ENCODE assay signal across 23 cellular contexts in the genomic region with DNA sequence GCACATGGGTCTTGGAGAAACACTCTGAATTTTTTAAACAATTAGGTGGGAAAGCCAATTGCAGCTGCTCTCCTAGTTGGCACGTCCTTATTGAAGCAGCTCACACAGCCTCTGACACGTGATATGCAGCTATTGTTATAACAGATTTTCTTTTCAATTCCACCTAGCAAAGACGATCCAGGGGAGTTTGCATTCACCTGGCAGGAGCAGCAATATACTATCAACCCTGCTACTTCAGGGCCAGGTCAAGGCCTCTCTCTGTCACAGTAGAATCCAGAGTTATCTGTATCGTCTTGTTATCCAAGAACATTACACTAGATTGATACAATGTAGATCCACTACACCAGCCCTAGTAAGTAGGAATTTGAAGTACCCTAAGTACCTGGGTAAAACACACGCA. TPM values are rescaled to one million over a fixed set of nuclear protein-coding genes. Genes with fewer than 3 reads are reported as not detected.
A peak's percentile ranks its signal among the peaks of the same experiment; 100 is the strongest.
DNase-seq lines count a peak whose midpoint lies in the region; TF ChIP-seq lines count a peak whose summit lies in the region.
"Had no signal": no experiment of that assay in that cellular context is flagged by ENCODE, and none has a peak within 500 bp of the region (broad histone marks: within the 10 kb centered on the region; RNA-seq: fewer than 3 reads in every experiment).

No MANE protein-coding gene starts in this region.

- no peaks in the 10 kb centered on the region for H3K9me3 ChIP-seq in HEK293 (ENCODE audit: control insufficient read depth, insufficient read depth, low read depth, low read length)
- H3K9me3 ChIP-seq: BLaER1, Caco-2 had no signal

- H3K36me3 ChIP-seq in HEK293 (ENCODE audit: control insufficient read depth in 2 of 2, insufficient read depth in 1 of 2, low read length in 2 of 2): no peaks in the 10 kb centered on the region
- H3K36me3 ChIP-seq: BLaER1 had no signal

- no peaks in the 10 kb centered on the region for H3K4me1 ChIP-seq in HEK293 (ENCODE audit: control insufficient read depth, insufficient read depth, low read length)

- no peak overlapping the region for H3K27ac ChIP-seq in HEK293 (ENCODE audit: extremely low read depth, low read depth, low read length)
- H3K27ac ChIP-seq: 22Rv1, BLaER1, C4-2B, GM23248 had no signal

- peak; percentile 3 for DNase-seq in NCI-H1105 treated with DMSO at 0.1 percent for 48 hours (lab: John Stamatoyannopoulos, UW)
- DNase-seq in NCI-H1105 (lab: John Stamatoyannopoulos, UW): no peak
- DNase-seq in NCI-H748 (lab: John Stamatoyannopoulos, UW; ENCODE audit: unreplicated experiment): peak; percentile 20
- no peak for DNase-seq in NCI-H748 treated with DMSO at 0.1 percent for 48 hours (lab: John Stamatoyannopoulos, UW)
- peak; percentile 10 for DNase-seq in NCI-H345 treated with DMSO at 0.1 percent for 48 hours (lab: John Stamatoyannopoulos, UW; ENCODE audit: unreplicated experiment)
- DNase-seq in effector CD4-positive, alpha-beta T cell: no peak
- DNase-seq in G401 (ENCODE audit: low spot score): no peak
- DNase-seq: Caco-2; CD4-positive, CD25-positive, alpha-beta regulatory T cell; CD8-positive, alpha-beta T cell; DMS153; DND-41; GDM1; GM23248; HCEC 1CT had no signal

- CTCF ChIA-PET in HEK293 (lab: Yijun Ruan, JAX): interaction anchor here (0.6 kb wide), 2 partner anchors 8 to 10 kb away, joined by 3 read pairs; a partner anchor contains a TSS

- no peak overlapping the region for H3K4me3 ChIP-seq in HEK293 (ENCODE audit: low read depth, low read length)
- H3K4me3 ChIP-seq: BLaER1, GM12878, GM23248 had no signal

- TF ChIP-seq CTCF in HEK293 (tag by site-specific recombination; IDR thresholded peaks at IDR 0.05): no peak

- POLR2A ChIA-PET in HEK293 (lab: Yijun Ruan, JAX): no interaction called here

- in situ Hi-C loops in G401 (cut with HindIII; ENCODE audit: low sequenced_read_pairs): no loop called here

TF ChIP-seq in HEK293, 187 proteins besides CTCF, POLR2A, EP300 and RAD21:
- no peak for TF ChIP-seq YY1 (tag by site-specific recombination; IDR thresholded peaks at IDR 0.05)
- peak; percentile 95 for TF ChIP-seq ZNF157 (tag by site-specific recombination; IDR thresholded peaks at IDR 0.05)

RNA-seq across cellular contexts. Expression of a gene that starts 8.3 kb away (rescaled TPM):
- total RNA-seq in G401 (2014; rRNA removed; shearing (Covaris generic)): not detected in 2 replicates
- total RNA-seq: B cell; Caco-2; CD4-positive, CD25-positive, alpha-beta regulatory T cell; CD8-positive, alpha-beta T cell; GM12878; GM23248; H1; H7 had no signal

RNA-seq across cellular contexts. Expression of a gene that starts 9.1 kb away (rescaled TPM):
- total RNA-seq in G401 (2014; rRNA removed; shearing (Covaris generic)): not detected in 2 replicates
- total RNA-seq: B cell; Caco-2; CD4-positive, CD25-positive, alpha-beta regulatory T cell; CD8-positive, alpha-beta T cell; GM12878; GM23248; H1 had no signal

RNA-seq across cellular contexts. Expression of a gene that starts 26.2 kb away (rescaled TPM):
- not detected in 2 replicates for total RNA-seq in G401 (2014; rRNA removed; shearing (Covaris generic))
- total RNA-seq: Caco-2; CD8-positive, alpha-beta T cell; GM23248; H1; H7 had no signal

RNA-seq across cellular contexts. Expression of a gene that starts 36.6 kb away (rescaled TPM):
- not detected in 2 replicates for total RNA-seq in G401 (2014; rRNA removed; shearing (Covaris generic))
- total RNA-seq: Caco-2, GM23248, H1, H7 had no signal

RNA-seq across cellular contexts. Expression of a gene that starts 47.4 kb away (rescaled TPM):
- total RNA-seq in G401 (2014; rRNA removed; shearing (Covaris generic)): not detected in 2 replicates
- total RNA-seq: Caco-2; CD4-positive, CD25-positive, alpha-beta regulatory T cell; CD8-positive, alpha-beta T cell; GM12878; GM23248; H1; H7 had no signal

Comparison
In these comparisons a context has a peak if more than half of its experiments do, and no peak if none do; other contexts are left out.
1. DNase-seq: peak in NCI-H1105 treated with DMSO at 0.1 percent for 48 hours (single experiment), NCI-H748 (single experiment) and NCI-H345 treated with DMSO at 0.1 percent for 48 hours (single experiment); none in NCI-H1105 (single experiment), NCI-H748 treated with DMSO at 0.1 percent for 48 hours (single experiment), effector CD4-positive, alpha-beta T cell (single experiment) and G401 (single experiment).